In the genomic region with DNA sequence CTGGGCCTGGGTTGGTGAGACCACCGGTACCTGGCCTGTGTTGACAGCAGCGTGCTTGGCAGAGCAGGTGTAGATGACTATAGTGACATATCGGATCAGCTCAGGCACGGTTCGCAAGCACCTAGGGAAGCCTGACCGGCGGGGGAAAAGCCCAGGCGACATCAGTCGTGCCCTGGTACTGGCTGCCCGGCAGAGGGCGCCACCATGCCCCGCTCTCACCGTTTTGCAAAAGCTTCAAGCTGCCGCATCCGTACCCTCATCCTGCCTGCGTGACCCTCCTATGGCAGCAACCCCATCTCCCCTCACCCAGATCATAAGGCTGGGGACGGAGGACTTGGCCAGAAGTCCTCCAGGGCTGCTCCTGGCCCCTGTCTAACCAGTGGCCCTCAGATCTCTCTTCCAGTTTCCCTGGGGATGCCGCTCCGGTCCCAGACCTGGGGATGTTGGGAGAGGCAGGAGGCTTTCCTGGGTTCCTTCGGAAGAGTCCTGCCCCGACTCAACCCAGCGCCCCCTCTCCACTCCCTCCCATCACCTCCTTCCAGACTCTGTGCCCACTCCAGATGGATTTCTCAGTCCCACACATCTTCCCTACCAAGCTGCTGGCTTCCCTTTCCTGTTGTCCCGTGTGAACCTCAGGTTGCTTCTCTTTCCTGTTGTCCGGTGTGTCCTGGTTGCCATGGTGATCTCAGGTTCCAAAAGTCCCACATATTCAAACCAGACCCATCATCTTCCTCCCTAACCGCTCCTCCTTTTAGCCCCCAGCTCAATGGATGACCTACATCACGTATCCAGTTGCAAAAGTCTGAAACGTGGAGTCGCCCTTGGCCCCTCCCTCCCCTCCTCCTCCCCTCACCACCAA, we compare ENCODE assay signal across 9 cellular contexts. TPM values are rescaled to one million over a fixed set of nuclear protein-coding genes. Genes with fewer than 3 reads are reported as not detected.
DNase-seq lines count a peak whose midpoint lies in the region; ATAC-seq, FAIRE-seq and TF ChIP-seq lines count a peak whose summit lies in the region.
"Had no signal": no experiment of that assay in that cellular context is flagged by ENCODE, and none has a peak within 500 bp of the region (broad histone marks: within the 10 kb centered on the region; RNA-seq: fewer than 3 reads in every experiment).

No MANE protein-coding gene starts in this region.

- no peak overlapping the region for H2BK120ac ChIP-seq in trophoblast cell (ENCODE audit: insufficient read depth, low read length, poor library complexity)

- H3K4me3 ChIP-seq in trophoblast cell (ENCODE audit: low read depth, low read length) (no peak overlapping the region), upper lobe of right lung (no peak overlapping the region)

- ATAC-seq in upper lobe of right lung = peak; percentile 81

- no peak overlapping the region for H3K9ac ChIP-seq in trophoblast cell (ENCODE audit: low read length)

- no peak overlapping the region for H3K4me2 ChIP-seq in trophoblast cell (ENCODE audit: low read length)

- FAIRE-seq in HTR-8/SVneo (lab: Jason Lieb, UNC) = peak; percentile 94
- FAIRE-seq: endometrium had no signal

- peaks cover 49% of the 10 kb centered on the region for H3K27me3 ChIP-seq in trophoblast cell (ENCODE audit: insufficient read depth, low read length)
- H3K27me3 ChIP-seq in upper lobe of right lung = peaks cover 70% of the 10 kb centered on the region

- H4K8ac ChIP-seq in trophoblast cell (ENCODE audit: low read depth, low read length) = no peak overlapping the region

- no peaks in the 10 kb centered on the region for H3K79me2 ChIP-seq in trophoblast cell (ENCODE audit: control insufficient read depth, insufficient read depth, low read length, poor library complexity)

- no peak overlapping the region for H2BK5ac ChIP-seq in trophoblast cell (ENCODE audit: low read depth, low read length, poor library complexity)

- no peak overlapping the region for H3K23ac ChIP-seq in trophoblast cell (ENCODE audit: low read length)

- TF ChIP-seq CTCF in upper lobe of right lung (IDR thresholded peaks at IDR 0.05) = peak; percentile 91

- H2BK12ac ChIP-seq in trophoblast cell (ENCODE audit: low read length) = no peak overlapping the region

- H3K9me3 ChIP-seq in trophoblast cell (ENCODE audit: insufficient read depth, low read depth, low read length) (peaks cover 6% of the 10 kb centered on the region), upper lobe of right lung (no peaks in the 10 kb centered on the region)

- DNase-seq in DMS79 (lab: John Stamatoyannopoulos, UW) = peak; percentile 40
- peak; percentile 88 for DNase-seq in HTR-8/SVneo (ENCODE audit: insufficient read length, low spot score)
- peak; percentile 74 for DNase-seq in RPMI8226
- peak; percentile 63 for DNase-seq in activated gamma-delta T cell (lab: John Stamatoyannopoulos, UW)
- peak; percentile 68 for DNase-seq in glomerular visceral epithelial cell (ENCODE audit: extremely low spot score)
- peak; percentile 64 to 83 for DNase-seq in trophoblast cell
- peak; percentile 91 for DNase-seq in upper lobe of right lung
- no peak for DNase-seq in putamen (ENCODE audit: low spot score)

- no CpG with 5 or more reads among the region's 28 CpGs for WGBS in trophoblast cell (ENCODE audit: extremely low coverage, insufficient coverage, insufficient read length)

- no peak overlapping the region for H3K4ac ChIP-seq in trophoblast cell (ENCODE audit: low read depth, low read length)

- H3K36me3 ChIP-seq in trophoblast cell (ENCODE audit: control insufficient read depth in 1 of 2, insufficient read depth in 2 of 2, low read length in 2 of 2) (no peaks in the 10 kb centered on the region), upper lobe of right lung (no peaks in the 10 kb centered on the region)

- H4K91ac ChIP-seq in trophoblast cell (ENCODE audit: low read depth, low read length) = no peak overlapping the region

- H2AFZ ChIP-seq in trophoblast cell (ENCODE audit: insufficient read depth, low read length, poor library complexity) = no peak overlapping the region

- H3K79me1 ChIP-seq in trophoblast cell (ENCODE audit: low read length) = no peaks in the 10 kb centered on the region

- H3K27ac ChIP-seq in trophoblast cell (ENCODE audit: low read depth, low read length) (no peak overlapping the region), upper lobe of right lung (no peak overlapping the region)

- no peak overlapping the region for H2AK5ac ChIP-seq in trophoblast cell (ENCODE audit: low read length)

- H3K4me1 ChIP-seq in trophoblast cell (ENCODE audit: control insufficient read depth in 1 of 2, insufficient read depth in 2 of 2, low read length in 2 of 2) (no peaks in the 10 kb centered on the region), upper lobe of right lung (peaks cover 27% of the 10 kb centered on the region)

- no peak overlapping the region for H4K12ac ChIP-seq in trophoblast cell (ENCODE audit: low read depth, low read length)

- intact Hi-C loops in upper lobe of right lung (cut with DNase I) = no loop called here

- no peak overlapping the region for H3K14ac ChIP-seq in trophoblast cell (ENCODE audit: low read length)

- no peak overlapping the region for H3K18ac ChIP-seq in trophoblast cell (ENCODE audit: low read length)

RNA-seq across cellular contexts. Expression of a gene that starts 13.7 kb away (rescaled TPM):
- 0.07 and 0.08 TPM in 2 replicates for polyA plus RNA-seq in trophoblast cell (2013)
- total RNA-seq in upper lobe of right lung = not detected

RNA-seq across cellular contexts. Expression of a gene that starts 35.0 kb away (rescaled TPM):
- 1.2 and 1.4 TPM in 2 replicates for polyA plus RNA-seq in trophoblast cell (2013)
- total RNA-seq in upper lobe of right lung = 80.2 TPM

RNA-seq across cellular contexts. Expression of a gene that starts 44.5 kb away (rescaled TPM):
- 0.26 and 0.31 TPM in 2 replicates for polyA plus RNA-seq in trophoblast cell (2013)
- total RNA-seq in upper lobe of right lung = not detected

RNA-seq across cellular contexts. Expression of a gene that starts 50.0 kb away (rescaled TPM):
- polyA plus RNA-seq in trophoblast cell (2013) = 0.29 and 0.49 TPM in 2 replicates
- total RNA-seq in upper lobe of right lung = not detected
